ENCODE assay signal across 13 cellular contexts in genomic region chr15:42107483-42107882, GRCh38. TPM values are rescaled to one million over a fixed set of nuclear protein-coding genes. Genes with fewer than 3 reads are reported as not detected.
DNase-seq lines count a peak whose midpoint lies in the region; ATAC-seq and TF ChIP-seq lines count a peak whose summit lies in the region.
"Had no signal": no experiment of that assay in that cellular context is flagged by ENCODE, and none has a peak within 500 bp of the region (broad histone marks: within the 10 kb centered on the region; RNA-seq: fewer than 3 reads in every experiment).

No MANE protein-coding gene starts in this region.

- H3K27me3 ChIP-seq in CD4-positive, alpha-beta T cell (ENCODE audit: control insufficient read depth, insufficient read depth, low read length): no peaks in the 10 kb centered on the region
- no peaks in the 10 kb centered on the region for H3K27me3 ChIP-seq in lower lobe of right lung (ENCODE audit: low read depth)
- no peaks in the 10 kb centered on the region for H3K27me3 ChIP-seq in breast epithelium

- TF ChIP-seq CTCF in CD4-positive, alpha-beta T cell (IDR thresholded peaks at IDR 0.05): no peak
- TF ChIP-seq CTCF in OCI-LY7 (conservative IDR thresholded peaks at IDR 0.05; ENCODE audit: low read length): no peak
- no peak for TF ChIP-seq CTCF in lower lobe of right lung (IDR thresholded peaks at IDR 0.05)
- no peak for TF ChIP-seq CTCF in breast epithelium (IDR thresholded peaks at IDR 0.05)

- H3K27me3 Mint-ChIP-seq in CD4-positive, alpha-beta T cell: peaks cover 25% of the 10 kb centered on the region

- no TSS peak for BruUV-seq in OCI-LY7 (replicated peaks; lab: Mats Ljungman, UMichigan)

- H2AFZ ChIP-seq in OCI-LY7 (ENCODE audit: low read length): peak overlapping the region; percentile 93

- peak in 1 of 10 experiments; percentile 13 for DNase-seq in CD4-positive, alpha-beta T cell
- DNase-seq in OCI-LY7 (ENCODE audit: low spot score) (peak; percentile 31), inferior parietal cortex (ENCODE audit: extremely low spot score) (peak; percentile 45), HuH-7 (ENCODE audit: low spot score) (no peak), lower lobe of right lung (no peak), breast epithelium (ENCODE audit: low spot score in 2 of 2) (no peak)
- DNase-seq: IMR-90 had no signal

- H3K9me3 Mint-ChIP-seq in CD4-positive, alpha-beta T cell: no peaks in the 10 kb centered on the region
- H3K9me3 Mint-ChIP-seq: central memory CD8-positive, alpha-beta T cell had no signal

- ATAC-seq in CD4-positive, alpha-beta T cell (ENCODE audit: poor library complexity): peak; percentile 32
- peak; percentile 35 for ATAC-seq in GM21786 (IDR thresholded peaks at IDR 0.05; ENCODE audit: unreplicated experiment)
- no peak for ATAC-seq in HG03354 (IDR thresholded peaks at IDR 0.05; ENCODE audit: poor library complexity, severe bottlenecking, unreplicated experiment)
- no peak for ATAC-seq in lower lobe of right lung

- POLR2A ChIA-PET in CD4-positive, alpha-beta T cell (lab: Charles Lee): no interaction called here
- POLR2A ChIA-PET in OCI-LY7 (lab: Charles Lee): interaction anchor here (1.3 kb wide), 1 partner anchor 11 kb away, joined by 7 read pairs; no protein-coding TSS in a partner anchor

- H3K4me1 ChIP-seq in OCI-LY7 (ENCODE audit: insufficient read depth, low read length, poor library complexity, severe bottlenecking): peaks cover 20% of the 10 kb centered on the region
- peaks cover 23% of the 10 kb centered on the region for H3K4me1 ChIP-seq in lower lobe of right lung
- H3K4me1 ChIP-seq in breast epithelium: no peaks in the 10 kb centered on the region

- H3K9me2 ChIP-seq in OCI-LY7 (ENCODE audit: insufficient read depth, low read length): no peaks in the 10 kb centered on the region

- H3K36me3 Mint-ChIP-seq in CD4-positive, alpha-beta T cell (ENCODE audit: low read depth): no peaks in the 10 kb centered on the region

- H3K79me2 ChIP-seq in OCI-LY7 (ENCODE audit: insufficient read depth, low read depth, low read length): no peaks in the 10 kb centered on the region

- H3K4me1 Mint-ChIP-seq in CD4-positive, alpha-beta T cell (ENCODE audit: low read depth): peaks cover 6% of the 10 kb centered on the region

- no peak overlapping the region for H3K27ac Mint-ChIP-seq in CD4-positive, alpha-beta T cell

- intact Hi-C loops in CD4-positive, alpha-beta T cell (cut with DNase I, micrococcal nuclease): no loop called here
- intact Hi-C loops in OCI-LY7 (cut with micrococcal nuclease; ENCODE audit: unreplicated experiment): no loop called here
- intact Hi-C loops in lower lobe of right lung (cut with DNase I): no loop called here
- intact Hi-C loops in breast epithelium (cut with DNase I; ENCODE audit: low total_unique reads): no loop called here

- peak overlapping the region; percentile 57 for H3K4me2 ChIP-seq in OCI-LY7 (ENCODE audit: low read length)

- CTCF ChIA-PET in CD4-positive, alpha-beta T cell (lab: Charles Lee): no interaction called here
- CTCF ChIA-PET in OCI-LY7 (lab: Charles Lee; ENCODE audit: unreplicated experiment): interaction anchor here (0.6 kb wide), 1 partner anchor 46 kb away, joined by 3 read pairs; no protein-coding TSS in a partner anchor

- H4K20me1 ChIP-seq in OCI-LY7 (ENCODE audit: insufficient read depth, low read length): no peaks in the 10 kb centered on the region

- TF ChIP-seq POLR2A in breast epithelium (IDR thresholded peaks at IDR 0.05): no peak

- H3K36me3 ChIP-seq in OCI-LY7 (ENCODE audit: insufficient read depth, low read length) (no peaks in the 10 kb centered on the region), lower lobe of right lung (no peaks in the 10 kb centered on the region), breast epithelium (no peaks in the 10 kb centered on the region)

- no peak overlapping the region for H3K27ac ChIP-seq in CD4-positive, alpha-beta T cell (ENCODE audit: low read depth, low read length)
- no peak overlapping the region for H3K27ac ChIP-seq in OCI-LY7 (ENCODE audit: low read depth, low read length, poor library complexity, severe bottlenecking)
- no peak overlapping the region for H3K27ac ChIP-seq in lower lobe of right lung
- no peak overlapping the region for H3K27ac ChIP-seq in breast epithelium

- peak overlapping the region; percentile 20 for H3K4me3 Mint-ChIP-seq in CD4-positive, alpha-beta T cell
- H3K4me3 Mint-ChIP-seq: central memory CD8-positive, alpha-beta T cell had no signal

- H3K4me3 ChIP-seq in OCI-LY7 (ENCODE audit: low read depth, low read length, poor library complexity, severe bottlenecking): peak overlapping the region; percentile 31
- H3K4me3 ChIP-seq in lower lobe of right lung: no peak overlapping the region
- H3K4me3 ChIP-seq in breast epithelium: peak overlapping the region in 1 of 3 donors; percentile 15

- H3K9me3 ChIP-seq in CD4-positive, alpha-beta T cell (ENCODE audit: control insufficient read depth, low read length): no peaks in the 10 kb centered on the region
- H3K9me3 ChIP-seq in OCI-LY7 (ENCODE audit: low read length) (no peaks in the 10 kb centered on the region), lower lobe of right lung (no peaks in the 10 kb centered on the region), breast epithelium (no peaks in the 10 kb centered on the region)

RNA-seq across cellular contexts. Expression of gene PLA2G4D, which starts 13.1 kb away (rescaled TPM):
- total RNA-seq in CD4-positive, alpha-beta T cell: not detected
- not detected in 2 replicates for total RNA-seq in OCI-LY7 (2014; rRNA removed; shearing (Covaris generic))
- total RNA-seq in OCI-LY7 (2022) (not detected in 2 replicates), lower lobe of right lung (not detected), breast epithelium (not detected)
- total RNA-seq: H4, IMR-90, renal cortical epithelial cell, urinary bladder had no signal

RNA-seq across cellular contexts. Expression of gene PLA2G4F, which starts 49.0 kb away (rescaled TPM):
- not detected for total RNA-seq in CD4-positive, alpha-beta T cell
- total RNA-seq in OCI-LY7 (2014; rRNA removed; shearing (Covaris generic)): not detected in 2 replicates
- total RNA-seq in OCI-LY7 (2022): not detected in 2 replicates
- total RNA-seq in lower lobe of right lung: 99.0 TPM
- total RNA-seq in breast epithelium: 1 to 10 TPM in 2 of 3 donors, under 1 TPM in 1; under 0.01 to 2.0 (median 1.8) TPM
- total RNA-seq: H4, IMR-90 had no signal

Comparison
In these comparisons a context has a peak if more than half of its experiments do, and no peak if none do; other contexts are left out.
1. ATAC-seq: peak in CD4-positive, alpha-beta T cell (single experiment) and GM21786 (single experiment); none in HG03354 (single experiment) and lower lobe of right lung (0 of 2).
2. DNase-seq: peak in OCI-LY7 (single experiment) and inferior parietal cortex (single experiment); none in HuH-7 (single experiment), lower lobe of right lung (single experiment) and breast epithelium (0 of 2).
3. RNA of gene PLA2G4F, which starts 49.0 kb away (total RNA-seq): 99.0 TPM in lower lobe of right lung (single experiment); under 0.01 to 2.0 TPM in breast epithelium, not detected in CD4-positive, alpha-beta T cell and not detected in OCI-LY7; every median in the first group is over 10 times any median in the second.